ENCODE assay signal across 14 cellular contexts in genomic region chr17:64269687-64270649, GRCh38.
DNase-seq lines count a peak whose midpoint lies in the region; ATAC-seq and TF ChIP-seq lines count a peak whose summit lies in the region.
"Had no signal": no experiment of that assay in that cellular context is flagged by ENCODE, and none has a peak within 500 bp of the region (broad histone marks: within the 10 kb centered on the region; RNA-seq: fewer than 3 reads in every experiment).

No MANE protein-coding gene starts in this region.

- CTCF ChIA-PET in activated naive CD4-positive, alpha-beta T cell treated with anti-CD3 and anti-CD28 coated beads, Interleukin-2, amount 10 ng/mL, durations not matched to agents 7 days and 5 days (lab: Charles Lee): interaction anchor here (0.9 to 2.0 kb wide), 4 partner anchors 10 to 139 kb away, joined by 3 to 7 read pairs (median 4); no protein-coding TSS in a partner anchor

- peaks cover 31% of the 10 kb centered on the region for H3K27me3 Mint-ChIP-seq in activated naive CD4-positive, alpha-beta T cell treated with anti-CD3 and anti-CD28 coated beads, Interleukin-2, amount 10 ng/mL, durations not matched to agents 7 days and 5 days
- peaks cover 13 to 29% of the 10 kb centered on the region in 2 donors for H3K27me3 Mint-ChIP-seq in effector memory CD8-positive, alpha-beta T cell

- H3K9me3 Mint-ChIP-seq in activated naive CD4-positive, alpha-beta T cell treated with anti-CD3 and anti-CD28 coated beads, Interleukin-2, amount 10 ng/mL, durations not matched to agents 7 days and 5 days: peaks cover 8% of the 10 kb centered on the region
- H3K9me3 Mint-ChIP-seq in effector memory CD8-positive, alpha-beta T cell: no peaks in the 10 kb centered on the region
- H3K9me3 Mint-ChIP-seq in stimulated activated effector memory CD8-positive, alpha-beta T cell treated with anti-CD3 and anti-CD28 coated beads, Interleukin-12 subunit alpha, Interleukin-12 subunit beta, amount 100 ng/mL, for 72 hours: no peaks in the 10 kb centered on the region

- H3K27ac Mint-ChIP-seq in activated naive CD4-positive, alpha-beta T cell treated with anti-CD3 and anti-CD28 coated beads, Interleukin-2, amount 10 ng/mL, durations not matched to agents 7 days and 5 days: peak overlapping the region; percentile 92
- H3K27ac Mint-ChIP-seq in effector memory CD8-positive, alpha-beta T cell: peak overlapping the region; percentile 57 to 59
- H3K27ac Mint-ChIP-seq in stimulated activated effector memory CD8-positive, alpha-beta T cell treated with anti-CD3 and anti-CD28 coated beads, Interleukin-12 subunit alpha, Interleukin-12 subunit beta, amount 100 ng/mL, for 72 hours: peak overlapping the region; percentile 60
- H3K27ac Mint-ChIP-seq: endodermal cell had no signal

- H3K4me3 ChIP-seq in foreskin fibroblast (ENCODE audit: low read depth in 1 of 2, low read length in 2 of 2): no peak overlapping the region
- H3K4me3 ChIP-seq: psoas muscle, tibial nerve had no signal

- no peaks in the 10 kb centered on the region for H3K36me3 Mint-ChIP-seq in activated naive CD4-positive, alpha-beta T cell treated with anti-CD3 and anti-CD28 coated beads, Interleukin-2, amount 10 ng/mL, durations not matched to agents 7 days and 5 days
- no peaks in the 10 kb centered on the region for H3K36me3 Mint-ChIP-seq in effector memory CD8-positive, alpha-beta T cell (ENCODE audit: insufficient read depth)
- no peaks in the 10 kb centered on the region for H3K36me3 Mint-ChIP-seq in stimulated activated effector memory CD8-positive, alpha-beta T cell treated with anti-CD3 and anti-CD28 coated beads, Interleukin-12 subunit alpha, Interleukin-12 subunit beta, amount 100 ng/mL, for 72 hours

- TF ChIP-seq CTCF in foreskin fibroblast (IDR thresholded peaks at IDR 0.05; ENCODE audit: low read depth, low read length): no peak

- peak overlapping the region; percentile 46 for H3K4me3 Mint-ChIP-seq in activated naive CD4-positive, alpha-beta T cell treated with anti-CD3 and anti-CD28 coated beads, Interleukin-2, amount 10 ng/mL, durations not matched to agents 7 days and 5 days
- peak overlapping the region; percentile 46 to 51 for H3K4me3 Mint-ChIP-seq in effector memory CD8-positive, alpha-beta T cell
- H3K4me3 Mint-ChIP-seq in stimulated activated effector memory CD8-positive, alpha-beta T cell treated with anti-CD3 and anti-CD28 coated beads, Interleukin-12 subunit alpha, Interleukin-12 subunit beta, amount 100 ng/mL, for 72 hours: peak overlapping the region; percentile 40
- H3K4me3 Mint-ChIP-seq: endodermal cell had no signal

- no peak for ATAC-seq in effector memory CD8-positive, alpha-beta T cell (replicated peaks)
- ATAC-seq in stimulated activated effector memory CD8-positive, alpha-beta T cell treated with anti-CD3 and anti-CD28 coated beads, Interleukin-12 subunit alpha, Interleukin-12 subunit beta, amount 100 ng/mL, for 72 hours: no peak
- no peak for ATAC-seq in HG03571 (IDR thresholded peaks at IDR 0.05; ENCODE audit: unreplicated experiment)
- ATAC-seq: foreskin keratinocyte, psoas muscle had no signal

- no peak for DNase-seq in activated naive CD4-positive, alpha-beta T cell treated with anti-CD3 and anti-CD28 coated beads, Interleukin-2, amount 10 ng/mL, durations not matched to agents 7 days and 5 days
- DNase-seq in activated naive CD4-positive, alpha-beta T cell treated with anti-CD3 and anti-CD28 coated beads, Interleukin-2, amount 50 U/mL, for 16 hours: no peak
- DNase-seq in NCI-H2107 treated with DMSO at 0.1 percent for 48 hours (lab: John Stamatoyannopoulos, UW; ENCODE audit: unreplicated experiment): peak; percentile 33
- DNase-seq in effector memory CD8-positive, alpha-beta T cell: no peak
- no peak for DNase-seq in stimulated activated effector memory CD8-positive, alpha-beta T cell treated with anti-CD3 and anti-CD28 coated beads, Interleukin-12 subunit alpha, Interleukin-12 subunit beta, amount 100 ng/mL, for 72 hours (ENCODE audit: low spot score in 2 of 2)
- no peak for DNase-seq in foreskin fibroblast
- no peak for DNase-seq in putamen (ENCODE audit: low spot score)
- DNase-seq: DMS79, endodermal cell, foreskin keratinocyte, NCI-H2171, psoas muscle had no signal

- peaks cover 42% of the 10 kb centered on the region for H3K4me1 Mint-ChIP-seq in activated naive CD4-positive, alpha-beta T cell treated with anti-CD3 and anti-CD28 coated beads, Interleukin-2, amount 10 ng/mL, durations not matched to agents 7 days and 5 days
- peaks cover 9 to 14% of the 10 kb centered on the region in 2 donors for H3K4me1 Mint-ChIP-seq in effector memory CD8-positive, alpha-beta T cell (ENCODE audit: low read depth in 2 of 2)
- H3K4me1 Mint-ChIP-seq in stimulated activated effector memory CD8-positive, alpha-beta T cell treated with anti-CD3 and anti-CD28 coated beads, Interleukin-12 subunit alpha, Interleukin-12 subunit beta, amount 100 ng/mL, for 72 hours: peaks cover 16% of the 10 kb centered on the region
- H3K4me1 Mint-ChIP-seq: endodermal cell had no signal
